In genomic region chr7:151060416-151061234, GRCh38 we compare ENCODE assay signal across 8 cellular contexts. TPM values are rescaled to one million over a fixed set of nuclear protein-coding genes. Genes with fewer than 3 reads are reported as not detected.
DNase-seq lines count a peak whose midpoint lies in the region; ATAC-seq and TF ChIP-seq lines count a peak whose summit lies in the region.

No MANE protein-coding gene starts in this region.

- H3K79me2 ChIP-seq in OCI-LY1 (ENCODE audit: insufficient read depth, low read length): no peaks in the 10 kb centered on the region; the same call in 1 of the 2 replicates

- H3K27ac ChIP-seq in OCI-LY1 (ENCODE audit: low read depth, low read length, poor library complexity, severe bottlenecking): peak overlapping the region; percentile 62
- H3K27ac ChIP-seq in caudate nucleus (ENCODE audit: low read depth, low read length): peak overlapping the region; percentile 100
- peak overlapping the region; percentile 91 to 98 for H3K27ac ChIP-seq in tibial artery

- H2AFZ ChIP-seq in OCI-LY1 (ENCODE audit: low read length): no peak overlapping the region

- H3F3A ChIP-seq in OCI-LY1 (ENCODE audit: insufficient read depth, low read length): 0 out of 2 replicates have a peak, but pooled peaks cover 7% of the 10 kb centered on the region

- peak overlapping the region; percentile 83 for H3K27ac Mint-ChIP-seq in activated CD4-positive, alpha-beta T cell treated with anti-CD3 and anti-CD28 coated beads, Interleukin-2, amount 10 ng/mL, durations not matched to agents 24 days and 14 days

- no peaks in the 10 kb centered on the region for H3K9me3 Mint-ChIP-seq in activated CD4-positive, alpha-beta T cell treated with anti-CD3 and anti-CD28 coated beads, Interleukin-2, amount 10 ng/mL, durations not matched to agents 24 days and 14 days

- TF ChIP-seq CTCF in OCI-LY1 (IDR thresholded peaks at IDR 0.05; ENCODE audit: low read length) (peak; percentile 55), tibial artery (IDR thresholded peaks at IDR 0.05) (no peak)

- H3K36me3 ChIP-seq in OCI-LY1 (ENCODE audit: insufficient read depth, low read length) (peaks cover 16% of the 10 kb centered on the region), tibial artery (peaks cover 15 to 19% (median 15%) of the 10 kb centered on the region in 3 donors)

- H3K4me1 Mint-ChIP-seq in activated CD4-positive, alpha-beta T cell treated with anti-CD3 and anti-CD28 coated beads, Interleukin-2, amount 10 ng/mL, durations not matched to agents 24 days and 14 days: peaks cover 36% of the 10 kb centered on the region

- no peaks in the 10 kb centered on the region for H4K20me1 ChIP-seq in OCI-LY1 (ENCODE audit: insufficient read depth, low read length)

- H3K9me3 ChIP-seq in OCI-LY1 (ENCODE audit: low read length) (no peaks in the 10 kb centered on the region), tibial artery (no peaks in the 10 kb centered on the region)

- intact Hi-C loops in activated CD4-positive, alpha-beta T cell treated with anti-CD3 and anti-CD28 coated beads, Interleukin-2, amount 10 ng/mL, durations not matched to agents 24 days and 14 days (cut with micrococcal nuclease): no loop called here
- intact Hi-C loops in tibial artery (cut with DNase I; ENCODE audit: low total_unique reads): no loop called here

- H3K9ac ChIP-seq in OCI-LY1 (ENCODE audit: low read length): peak overlapping the region; percentile 79

- peak overlapping the region; percentile 99 for H3K4me3 Mint-ChIP-seq in activated CD4-positive, alpha-beta T cell treated with anti-CD3 and anti-CD28 coated beads, Interleukin-2, amount 10 ng/mL, durations not matched to agents 24 days and 14 days

- H3K4me3 ChIP-seq in OCI-LY1 (ENCODE audit: low read depth, low read length, poor library complexity, severe bottlenecking): peak overlapping the region; percentile 90
- peak overlapping the region; percentile 65 to 81 for H3K4me3 ChIP-seq in tibial artery

- peak; percentile 65 for DNase-seq in activated CD4-positive, alpha-beta T cell treated with anti-CD3 and anti-CD28 coated beads, Interleukin-2, amount 10 ng/mL, durations not matched to agents 24 days and 14 days
- DNase-seq in activated CD4-positive, alpha-beta T cell treated with anti-CD3 and anti-CD28 coated beads, Interleukin-2, amount 50 U/mL, for 1 hour: no peak
- peak in 18 of 61 donors; percentile 10 to 60 (median 30) for DNase-seq in caudate nucleus (lab: John Stamatoyannopoulos, UW)
- DNase-seq in lung microvascular endothelial cell (ENCODE audit: low read depth in 2 of 2): peak; percentile 40 to 43
- DNase-seq in tibial artery: peak in 1 of 2 donors; percentile 80
- no peak for DNase-seq in NCI-H1436 (lab: John Stamatoyannopoulos, UW)

- H3K4me2 ChIP-seq in OCI-LY1 (ENCODE audit: low read length): peak overlapping the region; percentile 85

- no peaks in the 10 kb centered on the region for H3K9me2 ChIP-seq in OCI-LY1 (ENCODE audit: low read depth, low read length)

- H3K27me3 ChIP-seq in OCI-LY1 (ENCODE audit: insufficient read depth, low read length) (no peaks in the 10 kb centered on the region), tibial artery (no peaks in the 10 kb centered on the region)

- peaks cover 10% of the 10 kb centered on the region for H3K36me3 Mint-ChIP-seq in activated CD4-positive, alpha-beta T cell treated with anti-CD3 and anti-CD28 coated beads, Interleukin-2, amount 10 ng/mL, durations not matched to agents 24 days and 14 days (ENCODE audit: low read depth)

- no peak for ATAC-seq in GM21576 (IDR thresholded peaks at IDR 0.05; ENCODE audit: unreplicated experiment)

- H3K4me1 ChIP-seq in OCI-LY1 (ENCODE audit: insufficient read depth, low read length, severe bottlenecking): peaks cover 41% of the 10 kb centered on the region
- peaks cover 0 to 61% (median 52%) of the 10 kb centered on the region in 4 donors for H3K4me1 ChIP-seq in tibial artery

- H3K27me3 Mint-ChIP-seq in activated CD4-positive, alpha-beta T cell treated with anti-CD3 and anti-CD28 coated beads, Interleukin-2, amount 10 ng/mL, durations not matched to agents 24 days and 14 days: no peaks in the 10 kb centered on the region

RNA-seq across cellular contexts. Expression of gene SLC4A2, which starts 1.2 kb away (rescaled TPM):
- total RNA-seq in activated CD4-positive, alpha-beta T cell treated with anti-CD3 and anti-CD28 coated beads, Interleukin-2, amount 10 ng/mL, durations not matched to agents 24 days and 14 days: 115 and 127 TPM in 2 replicates
- total RNA-seq in lung microvascular endothelial cell: 39.4 and 72.8 TPM in 2 replicates

RNA-seq across cellular contexts. Expression of gene CDK5, which starts 2.9 kb away (rescaled TPM):
- 26.5 and 26.8 TPM in 2 replicates for total RNA-seq in activated CD4-positive, alpha-beta T cell treated with anti-CD3 and anti-CD28 coated beads, Interleukin-2, amount 10 ng/mL, durations not matched to agents 24 days and 14 days
- total RNA-seq in lung microvascular endothelial cell: 15.9 and 17.4 TPM in 2 replicates

RNA-seq across cellular contexts. Expression of gene ASIC3, which starts 12.3 kb away (rescaled TPM):
- total RNA-seq in activated CD4-positive, alpha-beta T cell treated with anti-CD3 and anti-CD28 coated beads, Interleukin-2, amount 10 ng/mL, durations not matched to agents 24 days and 14 days: 3.5 and 4.0 TPM in 2 replicates
- total RNA-seq in lung microvascular endothelial cell: under 0.01 and 0.40 TPM in 2 replicates

RNA-seq across cellular contexts. Expression of gene FASTK, which starts 20.0 kb away (rescaled TPM):
- 90.8 and 92.3 TPM in 2 replicates for total RNA-seq in activated CD4-positive, alpha-beta T cell treated with anti-CD3 and anti-CD28 coated beads, Interleukin-2, amount 10 ng/mL, durations not matched to agents 24 days and 14 days
- total RNA-seq in lung microvascular endothelial cell: 36.0 and 38.9 TPM in 2 replicates

RNA-seq across cellular contexts. Expression of gene TMUB1, which starts 22.7 kb away (rescaled TPM):
- 53.8 and 59.2 TPM in 2 replicates for total RNA-seq in activated CD4-positive, alpha-beta T cell treated with anti-CD3 and anti-CD28 coated beads, Interleukin-2, amount 10 ng/mL, durations not matched to agents 24 days and 14 days
- 13.1 and 16.9 TPM in 2 replicates for total RNA-seq in lung microvascular endothelial cell

Comparison
In these comparisons a context has a peak if more than half of its experiments do, and no peak if none do; other contexts are left out.
1. DNase-seq: peak in activated CD4-positive, alpha-beta T cell treated with anti-CD3 and anti-CD28 coated beads, Interleukin-2, amount 10 ng/mL, durations not matched to agents 24 days and 14 days (single experiment) and lung microvascular endothelial cell (2 of 2); none in activated CD4-positive, alpha-beta T cell treated with anti-CD3 and anti-CD28 coated beads, Interleukin-2, amount 50 U/mL, for 1 hour (single experiment) and NCI-H1436 (single experiment).
2. Peak in every context shown above with its lines, with median percentiles within 50 percentile points of each other: H3K27ac ChIP-seq.